Comparison of ENCODE assay signal across 1 cellular context in genomic region chr7:1242601-1243289, GRCh38.
TF ChIP-seq lines count a peak whose summit lies in the region.

No MANE protein-coding gene starts in this region.

TF ChIP-seq in H1, 55 proteins besides CTCF, POLR2A, EP300 and RAD21 (continued from another document):
- no peak for TF ChIP-seq KDM5A (IDR thresholded peaks at IDR 0.05; ENCODE audit: low read length)
- no peak for TF ChIP-seq BACH1 (IDR thresholded peaks at IDR 0.05; ENCODE audit: low read length)
- TF ChIP-seq BRCA1 (IDR thresholded peaks at IDR 0.05; ENCODE audit: low read depth, low read length), result no peak
- no peak for TF ChIP-seq SIRT6 (IDR thresholded peaks at IDR 0.05; ENCODE audit: low read length)
- TF ChIP-seq EZH2 (IDR thresholded peaks at IDR 0.05; ENCODE audit: low read depth, low read length, severe bottlenecking), result peak; percentile 78
- peak; percentile 85 for TF ChIP-seq RNF2 (IDR thresholded peaks at IDR 0.05; ENCODE audit: borderline replicate concordance, low read depth, low read length, missing control alignments, poor library complexity, severe bottlenecking)
- no peak for TF ChIP-seq TCF12 (IDR thresholded peaks at IDR 0.05; ENCODE audit: low read depth, low read length)
- no peak for TF ChIP-seq POU5F1 (IDR thresholded peaks at IDR 0.05; ENCODE audit: low read depth, low read length)
- peak; percentile 29; the same call in 1 of the 2 replicates for TF ChIP-seq KDM1A (IDR thresholded peaks at IDR 0.05; ENCODE audit: borderline replicate concordance, low read length)
